ENCODE assay signal across 20 cellular contexts in the genomic region with DNA sequence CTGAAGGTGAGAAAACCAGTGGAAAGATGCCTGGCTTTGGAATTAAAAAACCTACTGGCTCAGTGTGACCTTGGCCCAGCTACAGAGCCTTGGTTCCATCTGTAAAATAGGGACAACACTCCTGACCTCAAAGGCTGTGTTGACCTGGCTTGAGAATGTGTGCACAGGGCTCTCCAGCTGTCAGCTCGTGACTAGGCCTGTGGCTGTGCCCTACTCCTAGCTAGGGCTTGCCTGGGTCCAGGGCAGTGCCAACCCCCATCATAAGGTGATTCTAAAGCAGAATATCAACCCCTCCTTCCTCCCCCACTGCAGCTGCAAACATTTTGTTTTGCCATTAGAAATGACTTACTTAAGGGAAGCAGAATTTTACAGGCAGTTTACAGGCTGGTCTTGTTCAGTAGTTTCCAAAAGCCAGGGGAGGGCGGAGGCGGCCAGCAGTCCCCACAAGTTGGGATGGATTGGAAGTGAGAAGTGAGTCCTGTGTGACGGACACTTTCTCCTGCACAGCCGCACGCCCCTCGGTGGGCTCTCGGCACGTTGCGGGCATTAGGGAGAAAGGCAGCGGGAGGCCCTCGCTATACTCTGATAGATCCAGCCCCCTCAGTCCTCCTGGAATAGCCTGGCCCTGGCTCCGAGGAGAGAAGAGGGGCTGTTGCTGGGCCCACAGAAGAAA. TPM values are rescaled to one million over a fixed set of nuclear protein-coding genes. Genes with fewer than 3 reads are reported as not detected.
DNase-seq lines count a peak whose midpoint lies in the region; ATAC-seq, FAIRE-seq and TF ChIP-seq lines count a peak whose summit lies in the region.
"Had no signal": no experiment of that assay in that cellular context is flagged by ENCODE, and none has a peak within 500 bp of the region (broad histone marks: within the 10 kb centered on the region; RNA-seq: fewer than 3 reads in every experiment).

No MANE protein-coding gene starts in this region.

- no peak overlapping the region for H2AFZ ChIP-seq in H1 (ENCODE audit: low read length)

- no peak overlapping the region for H3K14ac ChIP-seq in H1 (ENCODE audit: insufficient read length)

- FAIRE-seq in H1 (lab: Jason Lieb, UNC): no peak
- FAIRE-seq: endothelial cell of umbilical vein, frontal cortex had no signal

- peaks cover 5 to 35% of the 10 kb centered on the region in 2 experiments for H4K20me1 ChIP-seq in H1 (replicated peaks in 1 of 2; ENCODE audit: control insufficient read depth in 1 of 2, insufficient read depth in 2 of 2, low read length in 2 of 2)

- H3K79me2 ChIP-seq in H1 (ENCODE audit: control insufficient read depth in 1 of 2, insufficient read depth in 2 of 2, low read length in 2 of 2): no peaks in the 10 kb centered on the region

- H3K23ac ChIP-seq in H1 (ENCODE audit: insufficient read length): no peak overlapping the region

- H3K27me3 ChIP-seq in Caco-2 (replicated peaks; ENCODE audit: control insufficient read depth, insufficient read depth, low read length) (no peaks in the 10 kb centered on the region), H1 (replicated peaks in 1 of 4; ENCODE audit: control insufficient read depth in 3 of 4, extremely low read depth in 1 of 4, insufficient read depth in 3 of 4, low read length in 3 of 4) (peaks cover 58 to 80% (median 74%) of the 10 kb centered on the region in 4 experiments), sigmoid colon (peaks cover 48 to 56% (median 56%) of the 10 kb centered on the region in 3 donors)

- TF ChIP-seq POLR2A in H1 (IDR thresholded peaks at IDR 0.05; ENCODE audit: control extremely low read depth in 1 of 2, low read depth in 2 of 2, low read length in 2 of 2) (no peak), sigmoid colon (IDR thresholded peaks at IDR 0.05) (no peak)

- peak overlapping the region; percentile 64 to 71; a peak in 2 of 4 replicates for H3K4me2 ChIP-seq in H1 (ENCODE audit: insufficient read depth in 1 of 2, low read depth in 2 of 2, low read length in 2 of 2)

- no peak overlapping the region for H2BK120ac ChIP-seq in H1 (replicated peaks; ENCODE audit: low read depth, low read length)

- peaks cover 33% of the 10 kb centered on the region for H3K4me1 Mint-ChIP-seq in Caco-2 (ENCODE audit: low read depth, unreplicated experiment)
- peaks cover 1% of the 10 kb centered on the region for H3K4me1 Mint-ChIP-seq in neural crest cell
- H3K4me1 Mint-ChIP-seq in activated CD8-positive, alpha-beta T cell treated with anti-CD3 and anti-CD28 coated beads, Interleukin-2, amount 10 ng/mL, durations not matched to agents 7 days and 5 days (ENCODE audit: low read depth): peaks cover 18% of the 10 kb centered on the region

- CTCF ChIA-PET in Caco-2 (lab: Charles Lee) (interaction anchor here (0.8 kb wide), 1 partner anchor 160 kb away, joined by 4 read pairs; no protein-coding TSS in a partner anchor), H1 (lab: Charles Lee; ENCODE audit: partially characterized antibody) (interaction anchor here (0.7 to 3.1 kb wide), 8 partner anchors 9 to 165 kb away, joined by 3 to 10 read pairs (median 4); no protein-coding TSS in a partner anchor)
- CTCF ChIA-PET in activated CD8-positive, alpha-beta T cell treated with anti-CD3 and anti-CD28 coated beads, Interleukin-2, amount 10 ng/mL, durations not matched to agents 7 days and 5 days (lab: Charles Lee): no interaction called here

- no peak overlapping the region for H4K8ac ChIP-seq in H1 (ENCODE audit: extremely low read depth, insufficient read depth, low read length)

- TF ChIP-seq EP300 in H1 (IDR thresholded peaks at IDR 0.05; ENCODE audit: borderline replicate concordance in 1 of 2, low read depth in 2 of 2, low read length in 2 of 2) (no peak), sigmoid colon (IDR thresholded peaks at IDR 0.05) (no peak)

- TF ChIP-seq CTCF in Caco-2 (IDR thresholded peaks at IDR 0.05; ENCODE audit: insufficient read depth in 1 of 2, low read depth in 1 of 2, low read length in 1 of 2, severe bottlenecking in 1 of 2, unreplicated experiment in 1 of 2) (no peak), H1 (IDR thresholded peaks at IDR 0.05; ENCODE audit: control extremely low read depth in 1 of 3, insufficient read depth in 1 of 3, low read depth in 1 of 3, low read length in 3 of 3) (no peak), neural crest cell (conservative IDR thresholded peaks at IDR 0.05) (no peak), GM20000 (IDR thresholded peaks at IDR 0.05; ENCODE audit: extremely low read depth, missing control alignments) (no peak), sigmoid colon (IDR thresholded peaks at IDR 0.05) (no peak)

- no peak overlapping the region for H4K5ac ChIP-seq in H1 (ENCODE audit: insufficient read length, low read depth, low read length)

- no peaks in the 10 kb centered on the region for H3K27me3 Mint-ChIP-seq in Caco-2 (ENCODE audit: insufficient read depth, unreplicated experiment)
- H3K27me3 Mint-ChIP-seq in neural crest cell (ENCODE audit: low read depth): peaks cover 100% of the 10 kb centered on the region
- H3K27me3 Mint-ChIP-seq in activated CD8-positive, alpha-beta T cell treated with anti-CD3 and anti-CD28 coated beads, Interleukin-2, amount 10 ng/mL, durations not matched to agents 7 days and 5 days (ENCODE audit: low read depth): peaks cover 52% of the 10 kb centered on the region

- TF ChIP-seq RAD21 in H1 (IDR thresholded peaks at IDR 0.05 in 1 of 2, conservative IDR thresholded peaks at IDR 0.05 in 1 of 2; ENCODE audit: low read depth in 2 of 2, low read length in 2 of 2): no peak; a peak in 1 of 4 replicates

- H3K4me3 ChIP-seq in Caco-2 (ENCODE audit: low read depth, low read length): no peak overlapping the region
- peak overlapping the region in 1 of 4 experiments; percentile 47; a peak in 4 of 8 replicates for H3K4me3 ChIP-seq in H1 (ENCODE audit: extremely low read depth in 1 of 4, insufficient read depth in 2 of 4, low read depth in 3 of 4, low read length in 4 of 4)
- no peak overlapping the region for H3K4me3 ChIP-seq in sigmoid colon

- POLR2A ChIA-PET in Caco-2 (lab: Charles Lee) (interaction anchor here (0.8 kb wide), 1 partner anchor 276 kb away, joined by 3 read pairs; no protein-coding TSS in a partner anchor), H1 (lab: Charles Lee; ENCODE audit: partially characterized antibody) (interaction anchor here (1.6 to 3.1 kb wide), 2 partner anchors 8 to 13 kb away, joined by 4 to 11 read pairs; no protein-coding TSS in a partner anchor)
- POLR2A ChIA-PET in activated CD8-positive, alpha-beta T cell treated with anti-CD3 and anti-CD28 coated beads, Interleukin-2, amount 10 ng/mL, durations not matched to agents 7 days and 5 days (lab: Charles Lee): no interaction called here

- DNase-seq in Caco-2 (no peak), MV-4-11 (lab: John Stamatoyannopoulos, UW) (peak; percentile 36), H1 (ENCODE audit: low read depth in 1 of 2, low spot score in 2 of 2) (no peak), neural crest cell (ENCODE audit: low read depth, low spot score) (no peak), GM20000 (ENCODE audit: low spot score) (no peak), sigmoid colon (no peak)
- DNase-seq in activated CD8-positive, alpha-beta T cell treated with anti-CD3 and anti-CD28 coated beads, Interleukin-2, amount 10 ng/mL, durations not matched to agents 7 days and 5 days: no peak
- no peak for DNase-seq in stimulated activated CD4-positive, alpha-beta T cell treated with anti-CD3 and anti-CD28 coated beads, Interleukin-15, amount 100 ng/mL, for 24 hours
- DNase-seq: activated CD4-positive, alpha-beta T cell treated with anti-CD3 and anti-CD28 coated beads, Interleukin-2, amount 50 U/mL, for 48 hours; CD8-positive, alpha-beta T cell; cortex of kidney; left cardiac atrium; midbrain; NCI-H1092; NCI-H2029; NCI-H446 had no signal

- 28% methylated on average over 13 of the region's 13 CpGs; no CpG with 5 or more reads in 1 of the 2 experiments for WGBS in H1 (ENCODE audit: extremely low coverage in 1 of 2, insufficient coverage in 1 of 2, insufficient read length in 1 of 2, insufficient replicate concordance in 2 of 2, low coverage in 1 of 2, low lambda C conversion rate in 2 of 2, missing lambda C conversion rate in 1 of 2), 2 experiments
- WGBS in sigmoid colon, 2 donors: 61 to 68% methylated on average over 13 of the region's 13 CpGs

- peaks cover 6% of the 10 kb centered on the region; the same call in 1 of the 2 replicates for H3K23me2 ChIP-seq in H1 (ENCODE audit: low read depth, low read length)

- H3K27ac ChIP-seq in H1 (ENCODE audit: low read depth, low read length): no peak overlapping the region
- peak overlapping the region in 1 of 4 donors; percentile 27 for H3K27ac ChIP-seq in sigmoid colon

- H2BK15ac ChIP-seq in H1 (ENCODE audit: low read length): no peak overlapping the region

- no peak overlapping the region for H3K9ac ChIP-seq in H1 (replicated peaks in 1 of 4; ENCODE audit: extremely low read depth in 1 of 4, low read depth in 3 of 4, low read length in 3 of 4)

- no peaks in the 10 kb centered on the region for H3K79me1 ChIP-seq in H1 (ENCODE audit: low read depth, low read length)

- H3K18ac ChIP-seq in H1 (ENCODE audit: extremely low read depth, low read length): no peak overlapping the region

- H3K4me1 ChIP-seq in Caco-2: peaks cover 23% of the 10 kb centered on the region
- H3K4me1 ChIP-seq in H1 (replicated peaks in 1 of 4; ENCODE audit: control insufficient read depth in 3 of 4, insufficient read depth in 4 of 4, low read length in 3 of 4): peaks cover 0 to 23% (median 21%) of the 10 kb centered on the region in 4 experiments; a peak in 6 of 7 replicates
- H3K4me1 ChIP-seq in sigmoid colon: peaks cover 0 to 32% (median 26%) of the 10 kb centered on the region in 4 donors

- peaks cover 12% of the 10 kb centered on the region for H3K9me3 Mint-ChIP-seq in Caco-2 (ENCODE audit: unreplicated experiment)
- no peaks in the 10 kb centered on the region for H3K9me3 Mint-ChIP-seq in neural crest cell
- H3K9me3 Mint-ChIP-seq in activated CD8-positive, alpha-beta T cell treated with anti-CD3 and anti-CD28 coated beads, Interleukin-2, amount 10 ng/mL, durations not matched to agents 7 days and 5 days (ENCODE audit: insufficient read depth): no peaks in the 10 kb centered on the region
- H3K9me3 Mint-ChIP-seq: CD8-positive, alpha-beta T cell had no signal

- H3K27ac Mint-ChIP-seq in Caco-2 (ENCODE audit: unreplicated experiment) (peak overlapping the region; percentile 58), neural crest cell (ENCODE audit: unreplicated experiment) (no peak overlapping the region)
- H3K27ac Mint-ChIP-seq in activated CD8-positive, alpha-beta T cell treated with anti-CD3 and anti-CD28 coated beads, Interleukin-2, amount 10 ng/mL, durations not matched to agents 7 days and 5 days: no peak overlapping the region
- H3K27ac Mint-ChIP-seq: activated naive CD4-positive, alpha-beta T cell treated with anti-CD3 and anti-CD28 coated beads, Interleukin-2, amount 50 U/mL, for 72 hours; CD8-positive, alpha-beta T cell had no signal

- H3K36me3 ChIP-seq in Caco-2 (ENCODE audit: control insufficient read depth, insufficient read depth, low read length) (peaks cover 3% of the 10 kb centered on the region), H1 (ENCODE audit: control insufficient read depth in 2 of 4, insufficient read depth in 4 of 4, low read length in 3 of 4) (peaks cover 0 to 7% (median 0%) of the 10 kb centered on the region in 4 experiments; a peak in 1 of 8 replicates), sigmoid colon (no peaks in the 10 kb centered on the region)

- no peak overlapping the region for H2BK5ac ChIP-seq in H1 (ENCODE audit: low read depth, low read length)

- no peak for ATAC-seq in activated CD8-positive, alpha-beta T cell treated with anti-CD3 and anti-CD28 coated beads, Interleukin-2, amount 10 ng/mL, durations not matched to agents 7 days and 5 days
- ATAC-seq: activated naive CD4-positive, alpha-beta T cell treated with anti-CD3 and anti-CD28 coated beads, Interleukin-2, amount 50 U/mL, for 72 hours; CD8-positive, alpha-beta T cell; left cardiac atrium had no signal

- H3K36me3 Mint-ChIP-seq in Caco-2 (ENCODE audit: insufficient read depth, unreplicated experiment) (peaks cover 75% of the 10 kb centered on the region), neural crest cell (ENCODE audit: low read depth) (peaks cover under 1% of the 10 kb centered on the region)
- peaks cover 9% of the 10 kb centered on the region for H3K36me3 Mint-ChIP-seq in activated CD8-positive, alpha-beta T cell treated with anti-CD3 and anti-CD28 coated beads, Interleukin-2, amount 10 ng/mL, durations not matched to agents 7 days and 5 days (ENCODE audit: low read depth)
- H3K36me3 Mint-ChIP-seq: CD8-positive, alpha-beta T cell had no signal

- no peak overlapping the region for H3K4ac ChIP-seq in H1 (replicated peaks; ENCODE audit: insufficient read length, low read depth, low read length)

- no TSS peak for BruUV-seq in Caco-2 (replicated peaks; lab: Mats Ljungman, UMichigan)

- no peak overlapping the region for H2BK20ac ChIP-seq in H1 (ENCODE audit: low read length)

- H4K91ac ChIP-seq in H1 (replicated peaks; ENCODE audit: insufficient read length, low read length): no peak overlapping the region

- no peak overlapping the region for H2BK12ac ChIP-seq in H1 (ENCODE audit: low read depth, low read length)

- no peak overlapping the region for H2AK5ac ChIP-seq in H1 (ENCODE audit: low read depth, low read length)

- H3K56ac ChIP-seq in H1 (replicated peaks; ENCODE audit: insufficient read length, low read depth, low read length): no peak overlapping the region

- H3K9me3 ChIP-seq in Caco-2 (no peaks in the 10 kb centered on the region), H1 (ENCODE audit: insufficient read depth in 2 of 2, low read depth in 1 of 2, low read length in 1 of 2) (no peaks in the 10 kb centered on the region; a peak in 1 of 4 replicates), sigmoid colon (no peaks in the 10 kb centered on the region)

- intact Hi-C loops in Caco-2 (cut with micrococcal nuclease; ENCODE audit: unreplicated experiment) (no loop called here), sigmoid colon (cut with DNase I) (no loop called here)

- H3K4me3 Mint-ChIP-seq in Caco-2 (ENCODE audit: unreplicated experiment) (no peak overlapping the region), neural crest cell (peak overlapping the region; percentile 5)
- H3K4me3 Mint-ChIP-seq in activated CD8-positive, alpha-beta T cell treated with anti-CD3 and anti-CD28 coated beads, Interleukin-2, amount 10 ng/mL, durations not matched to agents 7 days and 5 days: no peak overlapping the region
- H3K4me3 Mint-ChIP-seq: CD8-positive, alpha-beta T cell had no signal

RNA-seq across cellular contexts. Expression of gene PITX1, which starts 7.2 kb away (rescaled TPM):
- total RNA-seq in Caco-2 (2022) (114 and 117 TPM in 2 replicates), neural crest cell (not detected in 2 replicates), sigmoid colon (1 to 10 TPM; 1.6 to 5.8 (median 3.5) TPM)
- not detected in 2 replicates for total RNA-seq in H1 (2021; fragmentation: NEBNext Ultra II Directional; extraction: Animal tissue kit (Norgen Biotek cat#: 25700))
- polyA plus RNA-seq in H1 (2011; rRNA removed) (0.03 and 0.05 TPM in 2 replicates), sigmoid colon (1 to 10 TPM; 6.0 to 7.2 (median 6.3) TPM)
- 0.05 TPM for polyA plus RNA-seq in H1 (2011; cell fraction: cytosol; rRNA removed)
- 0.06 TPM for polyA plus RNA-seq in H1 (2011; cell fraction: nucleus; rRNA removed)
- polyA plus RNA-seq in H1 (2012, experiment 1 of 2): not detected in 4 replicates
- polyA plus RNA-seq in H1 (2012, experiment 2 of 2): not detected
- 0.04 TPM for polyA plus RNA-seq in H1 (2013, experiment 1 of 2)
- 0.06 TPM for polyA plus RNA-seq in H1 (2013, experiment 2 of 2)
- not detected in 2 replicates for polyA minus RNA-seq in H1 (2011; rRNA and poly(A)+ RNA removed)
- 0.88 TPM for polyA minus RNA-seq in H1 (2011; cell fraction: cytosol; rRNA and poly(A)+ RNA removed)
- polyA minus RNA-seq in H1 (2011; cell fraction: nucleus; rRNA and poly(A)+ RNA removed): 0.70 TPM
- not detected for total RNA-seq in activated CD8-positive, alpha-beta T cell treated with anti-CD3 and anti-CD28 coated beads, Interleukin-2, amount 10 ng/mL, durations not matched to agents 7 days and 5 days
- total RNA-seq: CD8-positive, alpha-beta T cell; frontal cortex; left cardiac atrium had no signal
- polyA plus RNA-seq: neural cell had no signal

RNA-seq across cellular contexts. Expression of gene CATSPER3, which starts 59.1 kb away (rescaled TPM):
- total RNA-seq in Caco-2 (2022): 0.46 and 0.61 TPM in 2 replicates
- total RNA-seq in H1 (2021; fragmentation: NEBNext Ultra II Directional; extraction: Animal tissue kit (Norgen Biotek cat#: 25700)): 0.48 TPM in 1 of 2 replicates, not detected in the other
- 0.60 and 0.62 TPM in 2 replicates for polyA plus RNA-seq in H1 (2011; rRNA removed)
- polyA plus RNA-seq in H1 (2011; cell fraction: cytosol; rRNA removed): 0.49 TPM
- 0.88 TPM for polyA plus RNA-seq in H1 (2011; cell fraction: nucleus; rRNA removed)
- 0.36 to 0.70 TPM (median 0.42 TPM) in 4 replicates for polyA plus RNA-seq in H1 (2012, experiment 1 of 2)
- 0.17 TPM for polyA plus RNA-seq in H1 (2012, experiment 2 of 2)
- polyA plus RNA-seq in H1 (2013, experiment 1 of 2): 0.30 TPM
- 0.28 TPM for polyA plus RNA-seq in H1 (2013, experiment 2 of 2)
- 0.38 and 0.78 TPM in 2 replicates for polyA minus RNA-seq in H1 (2011; rRNA and poly(A)+ RNA removed)
- not detected for polyA minus RNA-seq in H1 (2011; cell fraction: cytosol; rRNA and poly(A)+ RNA removed)
- polyA minus RNA-seq in H1 (2011; cell fraction: nucleus; rRNA and poly(A)+ RNA removed): not detected
- total RNA-seq in neural crest cell: 0.36 and 0.54 TPM in 2 replicates
- under 1 TPM; 0.68 to 0.89 TPM for total RNA-seq in activated CD8-positive, alpha-beta T cell treated with anti-CD3 and anti-CD28 coated beads, Interleukin-2, amount 10 ng/mL, durations not matched to agents 7 days and 5 days
- 1 to 10 TPM in 1 of 4 donors, not detected in 3; 1.4 TPM for total RNA-seq in sigmoid colon
- polyA plus RNA-seq in sigmoid colon: 1 to 10 TPM in 1 of 3 donors, under 1 TPM in 1, not detected in 1; 0.57 to 1.2 TPM

Comparison
In these comparisons a context has a peak if more than half of its experiments do, and no peak if none do; other contexts are left out.
1. RNA of gene PITX1, which starts 7.2 kb away (total RNA-seq): 114 to 117 TPM in Caco-2; 1.6 to 5.8 TPM in sigmoid colon, not detected in activated CD8-positive, alpha-beta T cell treated with anti-CD3 and anti-CD28 coated beads, Interleukin-2, amount 10 ng/mL, durations not matched to agents 7 days and 5 days, not detected in H1 and not detected in neural crest cell; every median in the first group is over 10 times any median in the second.